ENCODE assay signal across 9 cellular contexts in genomic region chr19:48393559-48394330, GRCh38. TPM values are rescaled to one million over a fixed set of nuclear protein-coding genes. Genes with fewer than 3 reads are reported as not detected.
DNase-seq lines count a peak whose midpoint lies in the region; ATAC-seq and TF ChIP-seq lines count a peak whose summit lies in the region.
"Had no signal": no experiment of that assay in that cellular context is flagged by ENCODE, and none has a peak within 500 bp of the region (broad histone marks: within the 10 kb centered on the region; RNA-seq: fewer than 3 reads in every experiment).

Gene GRIN2D (plus strand): TSS chr19:48393668. CDS start chr19:48398393, 4,725 bp downstream.

- H3K27ac ChIP-seq in DND-41 (ENCODE audit: low read length) (no peak within 1 kb of the TSS), lower lobe of right lung (no peak within 1 kb of the TSS)
- H3K27ac ChIP-seq in naive thymus-derived CD4-positive, alpha-beta T cell (ENCODE audit: low read depth, low read length), result no peak within 1 kb of the TSS
- H3K27ac ChIP-seq: Peyer's patch had no signal

- DNase-seq in DND-41, result peak; percentile 30
- DNase-seq in astrocyte of the hippocampus (ENCODE audit: low read depth, low spot score), result peak; percentile 71
- peak in 4 of 9 donors; percentile 16 to 44 (median 26) for DNase-seq in naive thymus-derived CD4-positive, alpha-beta T cell
- DNase-seq in SK-N-DZ (ENCODE audit: low spot score), result no peak
- no peak for DNase-seq in NCI-H774 (lab: John Stamatoyannopoulos, UW)
- DNase-seq in lower lobe of right lung, result no peak

- intact Hi-C loops in naive thymus-derived CD4-positive, alpha-beta T cell (cut with micrococcal nuclease), result loop anchor here in 1 of 2 donors (5.0 kb wide), 1 partner anchor 119 kb away; the partner anchor contains the start of gene LMTK3
- intact Hi-C loops in lower lobe of right lung (cut with DNase I), result no loop called here

- peaks cover 17 to 48% (median 44%) of the 10 kb centered on the region in 7 donors for H3K4me1 Mint-ChIP-seq in naive thymus-derived CD4-positive, alpha-beta T cell

- H3K4me2 ChIP-seq in DND-41 (ENCODE audit: insufficient read depth, low read length) (0 out of 2 replicates have a peak within 1 kb of the TSS, but pooled peaks have one; percentile 33), Loucy (ENCODE audit: low read depth, low read length, poor library complexity, severe bottlenecking) (peak within 1 kb of the TSS; percentile 53)

- CTCF ChIA-PET in naive thymus-derived CD4-positive, alpha-beta T cell (lab: Charles Lee), result interaction anchor here (0.6 kb wide), 1 partner anchor 229 kb away, joined by 3 read pairs; no protein-coding TSS in a partner anchor

- POLR2A ChIA-PET in naive thymus-derived CD4-positive, alpha-beta T cell (lab: Charles Lee), result interaction anchor here (0.5 to 1.2 kb wide), 4 partner anchors 30 to 295 kb away, joined by 3 to 5 read pairs (median 3); partner anchors contain the start of genes SYNGR4 and TMEM143

- H3K4me3 ChIP-seq in DND-41 (ENCODE audit: low read depth in 1 of 2, low read length in 2 of 2) (no peak within 1 kb of the TSS), Loucy (ENCODE audit: low read length, poor library complexity, severe bottlenecking) (peak within 1 kb of the TSS; percentile 40), lower lobe of right lung (no peak within 1 kb of the TSS)
- no peak within 1 kb of the TSS for H3K4me3 ChIP-seq in naive thymus-derived CD4-positive, alpha-beta T cell (ENCODE audit: low read length)
- H3K4me3 ChIP-seq: Peyer's patch had no signal

- no peaks in the 10 kb centered on the region for H3K9me3 Mint-ChIP-seq in naive thymus-derived CD4-positive, alpha-beta T cell

- no peak within 1 kb of the TSS for H3K9ac ChIP-seq in DND-41 (ENCODE audit: low read depth, low read length)
- H3K9ac ChIP-seq in Loucy (ENCODE audit: low read depth, low read length, poor library complexity, severe bottlenecking), result no peak within 1 kb of the TSS

- peak within 1 kb of the TSS in 4 of 9 donors; percentile 45 to 72 (median 56) for H3K27ac Mint-ChIP-seq in naive thymus-derived CD4-positive, alpha-beta T cell

- H3K4me3 Mint-ChIP-seq in naive thymus-derived CD4-positive, alpha-beta T cell, result peak within 1 kb of the TSS; percentile 30 to 94 (median 74)

- H3K9me3 ChIP-seq in DND-41 (ENCODE audit: insufficient read depth, low read length, severe bottlenecking), result no peaks in the 10 kb centered on the region
- no peaks in the 10 kb centered on the region for H3K9me3 ChIP-seq in Loucy (ENCODE audit: insufficient read depth, low read depth, low read length)
- no peaks in the 10 kb centered on the region for H3K9me3 ChIP-seq in naive thymus-derived CD4-positive, alpha-beta T cell (ENCODE audit: control insufficient read depth in 2 of 3, low read length in 3 of 3)
- no peaks in the 10 kb centered on the region for H3K9me3 ChIP-seq in lower lobe of right lung
- H3K9me3 ChIP-seq: Peyer's patch had no signal

- peaks cover 8% of the 10 kb centered on the region for H3K36me3 ChIP-seq in DND-41 (ENCODE audit: insufficient read depth, low read length)
- peaks cover 4% of the 10 kb centered on the region; the same call in 1 of the 2 replicates for H3K36me3 ChIP-seq in Loucy (ENCODE audit: insufficient read depth, low read length)
- peaks cover 0 to 14% (median 0%) of the 10 kb centered on the region in 3 experiments for H3K36me3 ChIP-seq in naive thymus-derived CD4-positive, alpha-beta T cell (ENCODE audit: control insufficient read depth in 2 of 3, insufficient read depth in 3 of 3, low read length in 3 of 3)
- H3K36me3 ChIP-seq in lower lobe of right lung, result peaks cover 9% of the 10 kb centered on the region

- peaks cover 15 to 60% (median 31%) of the 10 kb centered on the region in 5 donors for H3K27me3 Mint-ChIP-seq in naive thymus-derived CD4-positive, alpha-beta T cell

- ATAC-seq in DND-41 (ENCODE audit: insufficient read depth, low read depth), result no peak
- ATAC-seq in naive thymus-derived CD4-positive, alpha-beta T cell, result no peak
- ATAC-seq in HG03342 (IDR thresholded peaks at IDR 0.05; ENCODE audit: unreplicated experiment), result no peak
- no peak for ATAC-seq in lower lobe of right lung

- H3K27me3 ChIP-seq in DND-41 (ENCODE audit: insufficient read depth, low read length, poor library complexity) (peaks cover 45% of the 10 kb centered on the region), Loucy (ENCODE audit: insufficient read depth, low read length, poor library complexity, severe bottlenecking) (no peaks in the 10 kb centered on the region), lower lobe of right lung (ENCODE audit: low read depth) (peaks cover 54% of the 10 kb centered on the region)
- H3K27me3 ChIP-seq in naive thymus-derived CD4-positive, alpha-beta T cell (ENCODE audit: control insufficient read depth in 2 of 2, insufficient read depth in 2 of 2, low read length in 2 of 2), result peaks cover 9 to 21% of the 10 kb centered on the region in 2 donors

- peaks cover 23% of the 10 kb centered on the region for H3K79me2 ChIP-seq in DND-41 (ENCODE audit: insufficient read depth, low read length)
- H3K79me2 ChIP-seq in Loucy (ENCODE audit: insufficient read depth, low read length), result peaks cover 26% of the 10 kb centered on the region

- H4K20me1 ChIP-seq in DND-41 (ENCODE audit: insufficient read depth, low read length), result 0 out of 2 replicates have a peak, but pooled peaks cover 4% of the 10 kb centered on the region
- H4K20me1 ChIP-seq in Loucy (ENCODE audit: insufficient read depth, low read length, poor library complexity, severe bottlenecking), result peaks cover 12% of the 10 kb centered on the region

- H3K4me1 ChIP-seq in DND-41 (ENCODE audit: insufficient read depth, low read length) (peaks cover 20% of the 10 kb centered on the region), Loucy (ENCODE audit: insufficient read depth, low read length, poor library complexity, severe bottlenecking) (peaks cover 11% of the 10 kb centered on the region), lower lobe of right lung (peaks cover 11% of the 10 kb centered on the region)
- peaks cover 26 to 44% of the 10 kb centered on the region in 2 donors for H3K4me1 ChIP-seq in naive thymus-derived CD4-positive, alpha-beta T cell (ENCODE audit: control insufficient read depth in 2 of 2, insufficient read depth in 2 of 2, low read length in 2 of 2)

- no peaks in the 10 kb centered on the region for H3K9me2 ChIP-seq in Loucy (replicated peaks; ENCODE audit: low read depth, low read length)

- no peaks in the 10 kb centered on the region for H3F3A ChIP-seq in Loucy (ENCODE audit: low read depth)

- H2AFZ ChIP-seq in DND-41 (ENCODE audit: low read depth, low read length) (no peak within 1 kb of the TSS), Loucy (ENCODE audit: low read length) (peak within 1 kb of the TSS; percentile 59)

- peaks cover 0 to 11% (median 0%) of the 10 kb centered on the region in 5 donors for H3K36me3 Mint-ChIP-seq in naive thymus-derived CD4-positive, alpha-beta T cell

- TF ChIP-seq CTCF in DND-41 (IDR thresholded peaks at IDR 0.05; ENCODE audit: borderline replicate concordance, extremely low read depth, low read length, poor library complexity, severe bottlenecking), result no peak
- 0 out of 2 replicates have a peak, but pooled peaks have one; percentile 19 for TF ChIP-seq CTCF in Loucy (conservative IDR thresholded peaks at IDR 0.05; ENCODE audit: low read length)
- TF ChIP-seq CTCF in lower lobe of right lung (IDR thresholded peaks at IDR 0.05), result no peak

RNA-seq across cellular contexts. Expression of gene GRIN2D, which starts in this region (rescaled TPM):
- total RNA-seq in naive thymus-derived CD4-positive, alpha-beta T cell, result under 1 TPM; 0.08 to 0.39 (median 0.11) TPM
- polyA plus RNA-seq in naive thymus-derived CD4-positive, alpha-beta T cell, result not detected
- polyA plus RNA-seq in SK-N-DZ (2014; cell fraction: cytosol; rRNA removed), result 0.07 and 0.08 TPM in 2 replicates
- 0.24 TPM in 1 of 2 replicates, not detected in the other for polyA plus RNA-seq in SK-N-DZ (2014; cell fraction: nucleus; rRNA removed)
- total RNA-seq in lower lobe of right lung, result 0.95 TPM

Comparison
In these comparisons a context has a peak if more than half of its experiments do, and no peak if none do; other contexts are left out.
1. DNase-seq: peak in DND-41 (single experiment) and astrocyte of the hippocampus (single experiment); none in SK-N-DZ (single experiment), NCI-H774 (single experiment) and lower lobe of right lung (single experiment).